1 cellular context compared by ENCODE assay signal in genomic region chrX:37565254-37565653, GRCh38. TPM values are rescaled to one million over a fixed set of nuclear protein-coding genes. Genes with fewer than 3 reads are reported as not detected.
"Had no signal": no experiment of that assay in that cellular context is flagged by ENCODE, and none has a peak within 500 bp of the region (broad histone marks: within the 10 kb centered on the region; RNA-seq: fewer than 3 reads in every experiment).

No MANE protein-coding gene starts in this region.

RNA-seq across cellular contexts. Expression of gene LANCL3, which starts 6.2 kb away (rescaled TPM):
- total RNA-seq: IMR-90 had no signal
- polyA plus RNA-seq: IMR-90 had no signal
